Comparison of ENCODE assay signal across 1 cellular context in genomic region chr5:119063579-119064379, GRCh38.
TF ChIP-seq lines count a peak whose summit lies in the region.

No MANE protein-coding gene starts in this region.

TF ChIP-seq in K562, 482 proteins besides CTCF, POLR2A, EP300 and RAD21 (continued from another document):
- TF ChIP-seq ZNF764 (CRISPR knock-in tag; IDR thresholded peaks at IDR 0.05; ENCODE audit: low read depth), result no peak
- no peak for TF ChIP-seq PML (IDR thresholded peaks at IDR 0.05; ENCODE audit: low read length)
- peak; percentile 37; the same call in 1 of the 2 replicates for TF ChIP-seq ARID1B (IDR thresholded peaks at IDR 0.05)
- no peak for TF ChIP-seq GATAD2B (IDR thresholded peaks at IDR 0.05; ENCODE audit: borderline replicate concordance)
- TF ChIP-seq ID3 (CRISPR knock-in tag; IDR thresholded peaks at IDR 0.05), result no peak
- TF ChIP-seq ID3 (tag; IDR thresholded peaks at IDR 0.05), result no peak
- TF ChIP-seq PHTF2 (CRISPR knock-in tag; IDR thresholded peaks at IDR 0.05), result no peak
- no peak for TF ChIP-seq TBP (optimal IDR thresholded peaks at IDR 0.05; ENCODE audit: low read depth, low read length)
- no peak for TF ChIP-seq NR2C2 (CRISPR knock-in tag; IDR thresholded peaks at IDR 0.05)
- TF ChIP-seq NR2C2 (tag; IDR thresholded peaks at IDR 0.05), result no peak
- peak; percentile 24 to 42; a peak in 1 of 4 replicates for TF ChIP-seq MAZ (CRISPR knock-in tag; conservative IDR thresholded peaks at IDR 0.05 in 1 of 2, IDR thresholded peaks at IDR 0.05 in 1 of 2)
- no peak for TF ChIP-seq PRDM10 (IDR thresholded peaks at IDR 0.05; ENCODE audit: partially characterized antibody)
- TF ChIP-seq TFAP4 (CRISPR knock-in tag; IDR thresholded peaks at IDR 0.05; ENCODE audit: borderline replicate concordance), result no peak
- TF ChIP-seq TCFL5 (CRISPR knock-in tag; conservative IDR thresholded peaks at IDR 0.05), result no peak
- no peak for TF ChIP-seq ZC3H8 (IDR thresholded peaks at IDR 0.05)
- TF ChIP-seq PURB (CRISPR knock-in tag; IDR thresholded peaks at IDR 0.05; ENCODE audit: low read depth), result no peak
- 0 out of 2 replicates have a peak, but pooled peaks have one; percentile 22 for TF ChIP-seq RAD51 (IDR thresholded peaks at IDR 0.05; ENCODE audit: borderline replicate concordance, low read depth)
- no peak for TF ChIP-seq ZNF347 (CRISPR knock-in tag; IDR thresholded peaks at IDR 0.05; ENCODE audit: low read depth)
- 0 out of 2 replicates have a peak, but pooled peaks have one; percentile 32 for TF ChIP-seq NCOA6 (IDR thresholded peaks at IDR 0.05)
- no peak for TF ChIP-seq ZSCAN32 (CRISPR knock-in tag; IDR thresholded peaks at IDR 0.05)
- no peak for TF ChIP-seq BRD9 (IDR thresholded peaks at IDR 0.05; ENCODE audit: low read depth, partially characterized antibody)
- no peak for TF ChIP-seq ZNF507 (tag; conservative IDR thresholded peaks at IDR 0.05)
- TF ChIP-seq EWSR1 (IDR thresholded peaks at IDR 0.05; ENCODE audit: borderline replicate concordance, low read depth, partially characterized antibody), result no peak
- TF ChIP-seq POLR2G (IDR thresholded peaks at IDR 0.05; ENCODE audit: low read depth, low read length), result no peak
- TF ChIP-seq KHSRP (IDR thresholded peaks at IDR 0.05), result no peak
- peak; percentile 54; the same call in 1 of the 2 replicates for TF ChIP-seq PHF21A (IDR thresholded peaks at IDR 0.05; ENCODE audit: borderline replicate concordance, low read depth)
- no peak for TF ChIP-seq SNAPC5 (CRISPR knock-in tag; IDR thresholded peaks at IDR 0.05)
- no peak for TF ChIP-seq U2AF1 (optimal IDR thresholded peaks at IDR 0.05; ENCODE audit: low read depth, low read length)
- no peak for TF ChIP-seq ZFP91 (CRISPR knock-in tag; IDR thresholded peaks at IDR 0.05)
- peak; percentile 66; the same call in 1 of the 2 replicates for TF ChIP-seq ADNP (tag; IDR thresholded peaks at IDR 0.05)
- TF ChIP-seq SOX6 (IDR thresholded peaks at IDR 0.05), result peak; percentile 72; the same call in 1 of the 2 replicates
- TF ChIP-seq SAFB (IDR thresholded peaks at IDR 0.05; ENCODE audit: borderline replicate concordance, low read depth, low read length), result no peak
- no peak for TF ChIP-seq ZNF232 (CRISPR knock-in tag; IDR thresholded peaks at IDR 0.05)
- no peak for TF ChIP-seq ZNF444 (CRISPR knock-in tag; IDR thresholded peaks at IDR 0.05)
- TF ChIP-seq SIN3B (IDR thresholded peaks at IDR 0.05; ENCODE audit: low read depth), result no peak
- TF ChIP-seq KDM1A (IDR thresholded peaks at IDR 0.05), result peak; percentile 62 to 73
- no peak for TF ChIP-seq HDAC8 (tag; IDR thresholded peaks at IDR 0.05)
- no peak for TF ChIP-seq ZNF785 (CRISPR knock-in tag; IDR thresholded peaks at IDR 0.05)
- no peak for TF ChIP-seq HNRNPUL1 (IDR thresholded peaks at IDR 0.05; ENCODE audit: low read length)
- no peak for TF ChIP-seq SAP30 (IDR thresholded peaks at IDR 0.05; ENCODE audit: borderline replicate concordance, insufficient read depth, low read depth, low read length, poor library complexity, severe bottlenecking)
- TF ChIP-seq CSDE1 (IDR thresholded peaks at IDR 0.05), result no peak
- no peak for TF ChIP-seq THAP7 (CRISPR knock-in tag; IDR thresholded peaks at IDR 0.05)
- TF ChIP-seq SIN3A (IDR thresholded peaks at IDR 0.05; ENCODE audit: borderline replicate concordance in 2 of 2, control insufficient read depth in 1 of 2, low read depth in 2 of 2, low read length in 2 of 2), result no peak
- TF ChIP-seq HMBOX1 (IDR thresholded peaks at IDR 0.05), result no peak
- no peak for TF ChIP-seq POLR2AphosphoS2 (IDR thresholded peaks at IDR 0.05; ENCODE audit: low read length)
- no peak for TF ChIP-seq ZNF76 (CRISPR knock-in tag; IDR thresholded peaks at IDR 0.05; ENCODE audit: borderline replicate concordance)
- no peak for TF ChIP-seq CHD1 (IDR thresholded peaks at IDR 0.05; ENCODE audit: low read length)
- no peak for TF ChIP-seq TCF15 (CRISPR knock-in tag; IDR thresholded peaks at IDR 0.05)
- no peak for TF ChIP-seq BRCA1 (IDR thresholded peaks at IDR 0.05)
- no peak for TF ChIP-seq BRCA1 (CRISPR knock-in tag; IDR thresholded peaks at IDR 0.05)
- no peak for TF ChIP-seq E4F1 (CRISPR knock-in tag; IDR thresholded peaks at IDR 0.05; ENCODE audit: borderline replicate concordance)
- no peak for TF ChIP-seq KLF13 (tag; IDR thresholded peaks at IDR 0.05; ENCODE audit: borderline replicate concordance, low read depth)
- TF ChIP-seq CHAMP1 (IDR thresholded peaks at IDR 0.05), result 0 out of 2 replicates have a peak, but pooled peaks have one; percentile 53
- TF ChIP-seq PHB (CRISPR knock-in tag; IDR thresholded peaks at IDR 0.05), result no peak
- TF ChIP-seq ESRRA (IDR thresholded peaks at IDR 0.05; ENCODE audit: borderline replicate concordance, low read depth), result peak; percentile 23; the same call in 1 of the 2 replicates
- TF ChIP-seq CCAR2 (IDR thresholded peaks at IDR 0.05; ENCODE audit: low read depth, low read length), result no peak
- TF ChIP-seq ARID2 (IDR thresholded peaks at IDR 0.05), result no peak
